8 cellular contexts compared by ENCODE assay signal in the genomic region with DNA sequence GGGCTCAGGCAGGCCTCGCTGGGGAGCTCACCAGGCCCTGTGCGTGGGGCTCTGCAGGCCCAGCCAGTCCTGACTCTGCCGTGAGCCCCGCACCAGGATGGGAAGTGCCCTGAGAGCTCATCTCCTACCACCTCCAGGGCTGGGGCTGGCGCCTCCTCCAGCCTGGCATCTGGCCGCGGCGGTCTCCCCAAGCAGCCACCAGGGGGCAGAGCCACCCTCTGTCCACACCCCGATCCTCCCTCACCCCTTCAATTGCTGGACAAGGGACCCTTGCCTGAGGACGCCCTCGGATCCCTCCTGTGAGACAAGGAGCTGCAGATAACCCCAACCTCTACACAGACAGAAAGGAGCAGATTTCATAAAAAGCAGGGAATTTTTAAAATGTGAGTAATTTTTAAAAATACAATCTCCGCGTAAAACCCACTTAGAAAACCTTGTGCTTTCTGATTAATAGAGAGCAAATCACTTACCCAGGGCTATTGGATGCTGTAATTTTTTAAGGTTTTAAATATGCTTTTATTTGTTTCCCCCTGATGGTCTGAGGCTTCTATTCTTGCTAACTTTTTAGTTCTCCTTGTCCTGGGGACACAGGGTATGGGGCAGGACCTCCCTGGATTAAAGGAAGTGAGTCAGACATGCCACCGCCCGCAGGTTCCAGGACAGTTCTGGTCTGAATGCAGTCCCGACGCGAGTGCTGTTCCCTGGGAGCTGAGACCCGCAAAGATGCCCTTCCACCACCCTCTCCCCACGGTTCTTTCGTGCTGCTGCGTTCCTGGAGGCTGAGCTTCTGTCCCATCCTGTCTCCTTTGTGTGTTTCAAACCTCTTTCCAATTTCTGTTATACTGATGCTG. TPM values are rescaled to one million over a fixed set of nuclear protein-coding genes. Genes with fewer than 3 reads are reported as not detected.
DNase-seq lines count a peak whose midpoint lies in the region; ATAC-seq and TF ChIP-seq lines count a peak whose summit lies in the region.

No MANE protein-coding gene starts in this region.

- H3K27me3 ChIP-seq in SU-DHL-6 (ENCODE audit: low read length) (no peaks in the 10 kb centered on the region), adrenal gland (peaks cover 14% of the 10 kb centered on the region)

- no peaks in the 10 kb centered on the region for H3F3A ChIP-seq in SU-DHL-6 (ENCODE audit: insufficient read depth)

- WGBS in adrenal gland, 4 donors, result 20 to 37% (median 30%) methylated on average over 13 to 22 of the region's 22 CpGs

- H3K4me1 ChIP-seq in adrenal gland (replicated peaks in 1 of 2), result no peaks in the 10 kb centered on the region

- H3K9me2 ChIP-seq in SU-DHL-6 (replicated peaks; ENCODE audit: insufficient read depth, low read length), result no peaks in the 10 kb centered on the region

- no peaks in the 10 kb centered on the region for H4K20me1 ChIP-seq in SU-DHL-6 (ENCODE audit: low read depth, low read length)

- DNase-seq in NCI-H748 (lab: John Stamatoyannopoulos, UW; ENCODE audit: unreplicated experiment) (peak; percentile 42), NCI-H748 treated with DMSO at 0.1 percent for 48 hours (lab: John Stamatoyannopoulos, UW) (no peak), KBM-7 (peak; percentile 75), adrenal gland (peak; percentile 22 to 75 (median 51)), iPS DF 19.7 (ENCODE audit: low read depth, low spot score) (peak; percentile 38)
- DNase-seq in stimulated activated CD4-positive, alpha-beta T cell treated with anti-CD3 and anti-CD28 coated beads, Interleukin-15, amount 100 ng/mL, for 24 hours, result peak; percentile 72

- H3K36me3 ChIP-seq in SU-DHL-6 (ENCODE audit: low read length), result no peaks in the 10 kb centered on the region
- no peaks in the 10 kb centered on the region for H3K36me3 ChIP-seq in adrenal gland (replicated peaks in 1 of 2)

- H3K4me3 ChIP-seq in SU-DHL-6 (ENCODE audit: insufficient read depth, low read length, poor library complexity, severe bottlenecking), result no peak overlapping the region
- no peak overlapping the region for H3K4me3 ChIP-seq in adrenal gland

- H3K9me3 ChIP-seq in SU-DHL-6 (ENCODE audit: insufficient read depth, low read length) (no peaks in the 10 kb centered on the region), adrenal gland (replicated peaks in 1 of 3) (no peaks in the 10 kb centered on the region)

- in situ Hi-C loops in KBM-7 (cut with MboI; ENCODE audit: low pct_unique_long_range_greater_than_20kb, low sequenced_read_pairs), result no loop called here

- intact Hi-C loops in adrenal gland (cut with DNase I), result loop anchor here in 1 of 2 donors (10.0 kb wide), 1 partner anchor 323 kb away; no protein-coding TSS in a partner anchor

- TF ChIP-seq POLR2A in adrenal gland (IDR thresholded peaks at IDR 0.05), result no peak

- H3K27ac ChIP-seq in SU-DHL-6 (ENCODE audit: low read depth, low read length) (no peak overlapping the region), adrenal gland (no peak overlapping the region)

- no peak overlapping the region for H3K4me2 ChIP-seq in SU-DHL-6 (ENCODE audit: low read depth, low read length, poor library complexity, severe bottlenecking)

- H2AFZ ChIP-seq in SU-DHL-6 (ENCODE audit: low read depth, low read length, severe bottlenecking), result no peak overlapping the region

- ATAC-seq in GM18519 (IDR thresholded peaks at IDR 0.05; ENCODE audit: low FRiP score, unreplicated experiment), result no peak

- TF ChIP-seq CTCF in SU-DHL-6 (IDR thresholded peaks at IDR 0.05; ENCODE audit: insufficient read depth, low read length, poor library complexity, severe bottlenecking) (peak; percentile 80), adrenal gland (IDR thresholded peaks at IDR 0.05) (peak; percentile 52 to 80 (median 72))

- H3K9ac ChIP-seq in SU-DHL-6 (ENCODE audit: low read length), result no peak overlapping the region

- H3K79me2 ChIP-seq in SU-DHL-6 (ENCODE audit: insufficient read depth, low read length), result no peaks in the 10 kb centered on the region

RNA-seq across cellular contexts. Expression of a gene that starts 52.3 kb away (rescaled TPM):
- 10 to 100 TPM in 2 of 8 donors, 1 to 10 TPM in 2, under 1 TPM in 4; 0.06 to 19.7 (median 1.8) TPM for total RNA-seq in adrenal gland
- 1 to 10 TPM; 2.2 to 5.8 (median 5.3) TPM for polyA plus RNA-seq in adrenal gland
